In the genomic region with DNA sequence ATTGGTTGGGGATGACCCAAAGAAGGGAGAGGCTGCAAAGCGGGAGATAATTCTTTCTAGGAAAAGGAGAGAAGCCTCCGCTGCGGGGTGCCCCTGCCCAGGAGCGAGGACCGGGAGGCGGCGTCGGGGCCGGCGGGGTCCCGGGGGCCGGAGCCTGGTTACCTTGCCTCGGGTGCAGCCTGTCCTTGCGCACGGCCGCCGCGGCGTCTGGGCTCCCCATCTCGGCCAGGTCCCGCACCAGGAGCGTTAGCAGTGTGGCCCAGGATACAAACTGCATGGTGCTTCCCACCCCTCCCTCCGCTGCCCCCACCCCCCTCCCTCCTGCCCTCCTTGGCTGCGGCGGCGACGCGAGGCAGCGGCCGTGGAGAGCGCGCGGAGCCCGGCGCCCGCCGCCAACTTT, we compare ENCODE assay signal across 11 cellular contexts. TPM values are rescaled to one million over a fixed set of nuclear protein-coding genes. Genes with fewer than 3 reads are reported as not detected.
DNase-seq lines count a peak whose midpoint lies in the region; ATAC-seq, FAIRE-seq and TF ChIP-seq lines count a peak whose summit lies in the region.
"Had no signal": no experiment of that assay in that cellular context is flagged by ENCODE, and none has a peak within 500 bp of the region (broad histone marks: within the 10 kb centered on the region; RNA-seq: fewer than 3 reads in every experiment).

No MANE protein-coding gene starts in this region.

- TF ChIP-seq CTCF in HEK293 (tag by site-specific recombination; IDR thresholded peaks at IDR 0.05) (no peak), colonic mucosa (IDR thresholded peaks at IDR 0.05) (no peak), HepG2 (CRISPR knock-in tag; IDR thresholded peaks at IDR 0.05) (no peak), smooth muscle cell (IDR thresholded peaks at IDR 0.05; ENCODE audit: borderline replicate concordance, insufficient read depth, poor library complexity, severe bottlenecking) (no peak)

- no peak for TF ChIP-seq RAD21 in HepG2 (CRISPR knock-in tag; IDR thresholded peaks at IDR 0.05)

- peak overlapping the region; percentile 55 for H3K4me3 ChIP-seq in HEK293 (ENCODE audit: low read depth, low read length)
- peak overlapping the region; percentile 52 for H3K4me3 ChIP-seq in colonic mucosa
- H3K4me3 ChIP-seq in HepG2 (replicated peaks in 1 of 3; ENCODE audit: insufficient read depth in 1 of 3, low read depth in 2 of 3, low read length in 3 of 3): no peak overlapping the region; a peak in 1 of 6 replicates
- peak overlapping the region; percentile 72 for H3K4me3 ChIP-seq in smooth muscle cell

- H3K27me3 ChIP-seq in colonic mucosa (no peaks in the 10 kb centered on the region), HepG2 (ENCODE audit: control insufficient read depth in 1 of 2, insufficient read depth in 2 of 2, low read length in 2 of 2) (peaks cover 8 to 45% of the 10 kb centered on the region in 2 experiments; a peak in 4 of 5 replicates), smooth muscle cell (ENCODE audit: low read depth) (no peaks in the 10 kb centered on the region)

- H3K27ac ChIP-seq in HEK293 (ENCODE audit: extremely low read depth, low read depth, low read length) (peak overlapping the region; percentile 56; the same call in 1 of the 2 replicates), colonic mucosa (peak overlapping the region; percentile 92), HepG2 (ENCODE audit: extremely low read length, insufficient read depth, low read length) (no peak overlapping the region), smooth muscle cell (ENCODE audit: low read depth) (peak overlapping the region; percentile 95)

- CTCF ChIA-PET in HEK293 (lab: Yijun Ruan, JAX) (no interaction called here), HepG2 (lab: Yijun Ruan, JAX; ENCODE audit: low intra/inter-chr PET ratio, low total read pairs) (no interaction called here)

- H3K9ac ChIP-seq in colonic mucosa (ENCODE audit: low read depth in 2 of 2, low read length in 2 of 2): peak overlapping the region; percentile 62 to 85
- no peak overlapping the region for H3K9ac ChIP-seq in HepG2 (ENCODE audit: insufficient read depth, low read depth, low read length)
- peak overlapping the region; percentile 74 for H3K9ac ChIP-seq in smooth muscle cell (ENCODE audit: low read depth)

- TF ChIP-seq EP300 in HepG2 (IDR thresholded peaks at IDR 0.05; ENCODE audit: low read depth in 2 of 2, low read length in 2 of 2): no peak
- no peak for TF ChIP-seq EP300 in HepG2 (CRISPR knock-in tag; IDR thresholded peaks at IDR 0.05; ENCODE audit: borderline replicate concordance)

- H4K20me1 ChIP-seq in HepG2 (ENCODE audit: insufficient read depth, low read length) (no peaks in the 10 kb centered on the region), smooth muscle cell (ENCODE audit: low read depth) (peaks cover 16% of the 10 kb centered on the region)

- H2AFZ ChIP-seq in HepG2 (ENCODE audit: low read length) (no peak overlapping the region), smooth muscle cell (ENCODE audit: low read depth) (peak overlapping the region; percentile 63)

- BruUV-seq in HepG2 (replicated peaks; lab: Mats Ljungman, UMichigan): no TSS peak

- H3K79me2 ChIP-seq in HepG2 (ENCODE audit: insufficient read depth, low read length) (no peaks in the 10 kb centered on the region), smooth muscle cell (ENCODE audit: low read depth) (peaks cover 40% of the 10 kb centered on the region)

- in situ Hi-C loops in HepG2 (cut with HindIII; ENCODE audit: extremely low pct_ligation_motif_present, low pct_unique_long_range_greater_than_20kb): no loop called here

- H3K4me2 ChIP-seq in HepG2 (ENCODE audit: low read depth, low read length) (no peak overlapping the region), smooth muscle cell (peak overlapping the region; percentile 90)

- peaks cover 8% of the 10 kb centered on the region for H3F3A ChIP-seq in smooth muscle cell (ENCODE audit: low read depth)

- POLR2A ChIA-PET in HEK293 (lab: Yijun Ruan, JAX) (no interaction called here), HepG2 (lab: Yijun Ruan, JAX) (no interaction called here)

- intact Hi-C loops in colonic mucosa (cut with DNase I): loop anchor here (10.0 kb wide), 1 partner anchor 153 kb away; no protein-coding TSS in a partner anchor
- intact Hi-C loops in HepG2 (cut with micrococcal nuclease; ENCODE audit: unreplicated experiment): no loop called here

- WGBS in HepG2 (ENCODE audit: low lambda C conversion rate): 0% methylated on average over 1 of the region's 37 CpGs
- 1% methylated on average over 13 of the region's 37 CpGs for WGBS in smooth muscle cell (ENCODE audit: low lambda C conversion rate)

- FAIRE-seq in HepG2 (lab: Jason Lieb, UNC): no peak
- FAIRE-seq: frontal cortex had no signal

- no peak for TF ChIP-seq POLR2A in HepG2 (IDR thresholded peaks at IDR 0.05; ENCODE audit: insufficient read depth in 1 of 2, low read depth in 2 of 2, low read length in 2 of 2)

- DNase-seq in colonic mucosa (peak; percentile 18), HepG2 (ENCODE audit: low spot score) (no peak), smooth muscle cell (lab: John Stamatoyannopoulos, UW; ENCODE audit: unreplicated experiment) (no peak), occipital lobe (lab: John Stamatoyannopoulos, UW) (no peak), OCI-M2 (lab: John Stamatoyannopoulos, UW; ENCODE audit: unreplicated experiment) (no peak), Kasumi-1 (lab: John Stamatoyannopoulos, UW) (no peak)
- DNase-seq: Karpas-422 had no signal

- H3K4me1 ChIP-seq in HEK293 (ENCODE audit: control insufficient read depth, insufficient read depth, low read length) (no peaks in the 10 kb centered on the region), colonic mucosa (no peaks in the 10 kb centered on the region), HepG2 (ENCODE audit: insufficient read depth, low read length) (0 out of 2 replicates have a peak, but pooled peaks cover 17% of the 10 kb centered on the region), smooth muscle cell (ENCODE audit: low read depth) (peaks cover 16% of the 10 kb centered on the region)

- H3K36me3 ChIP-seq in HEK293 (ENCODE audit: control insufficient read depth in 2 of 2, insufficient read depth in 1 of 2, low read length in 2 of 2) (no peaks in the 10 kb centered on the region), colonic mucosa (no peaks in the 10 kb centered on the region), HepG2 (replicated peaks in 1 of 2; ENCODE audit: control insufficient read depth in 1 of 2, insufficient read depth in 2 of 2, low read length in 2 of 2) (no peaks in the 10 kb centered on the region), smooth muscle cell (ENCODE audit: low read depth) (no peaks in the 10 kb centered on the region)

- H3K9me3 ChIP-seq in HEK293 (ENCODE audit: control insufficient read depth, insufficient read depth, low read depth, low read length) (no peaks in the 10 kb centered on the region), colonic mucosa (no peaks in the 10 kb centered on the region), HepG2 (ENCODE audit: low read length) (no peaks in the 10 kb centered on the region), smooth muscle cell (replicated peaks; ENCODE audit: low read depth) (no peaks in the 10 kb centered on the region)

- ATAC-seq in HepG2 (peak; percentile 9; the same call in 2 of the 3 replicates), GM19324 (IDR thresholded peaks at IDR 0.05; ENCODE audit: low FRiP score, unreplicated experiment) (no peak)

TF ChIP-seq in HepG2, 621 proteins besides CTCF, POLR2A, EP300 and RAD21 (continues in another document):
- TF ChIP-seq ZBTB1 (CRISPR knock-in tag; IDR thresholded peaks at IDR 0.05; ENCODE audit: borderline replicate concordance): no peak
- no peak for TF ChIP-seq SCMH1 (CRISPR knock-in tag; IDR thresholded peaks at IDR 0.05; ENCODE audit: borderline replicate concordance)
- TF ChIP-seq, protein P1, sequence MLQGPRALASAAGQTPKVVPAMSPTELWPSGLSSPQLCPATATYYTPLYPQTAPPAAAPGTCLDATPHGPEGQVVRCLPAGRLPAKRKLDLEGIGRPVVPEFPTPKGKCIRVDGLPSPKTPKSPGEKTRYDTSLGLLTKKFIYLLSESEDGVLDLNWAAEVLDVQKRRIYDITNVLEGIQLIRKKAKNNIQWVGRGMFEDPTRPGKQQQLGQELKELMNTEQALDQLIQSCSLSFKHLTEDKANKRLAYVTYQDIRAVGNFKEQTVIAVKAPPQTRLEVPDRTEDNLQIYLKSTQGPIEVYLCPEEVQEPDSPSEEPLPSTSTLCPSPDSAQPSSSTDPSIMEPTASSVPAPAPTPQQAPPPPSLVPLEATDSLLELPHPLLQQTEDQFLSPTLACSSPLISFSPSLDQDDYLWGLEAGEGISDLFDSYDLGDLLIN (CRISPR knock-in tag; IDR thresholded peaks at IDR 0.05; ENCODE audit: borderline replicate concordance): no peak

RNA-seq across cellular contexts. Expression of a gene that starts 0.4 kb away (rescaled TPM):
- total RNA-seq in colonic mucosa (10 to 100 TPM in 1 of 2 donors, 1 to 10 TPM in 1; 4.4 to 14.3 TPM), HepG2 (2016; rRNA removed; fragmentation: Illumina TruSeq; extraction: Trizol) (0.02 TPM in 1 of 2 replicates, not detected in the other), smooth muscle cell (66.6 and 68.0 TPM in 2 replicates), occipital lobe (17.3 TPM)
- not detected in 2 replicates for total RNA-seq in HepG2 (2016; cell fraction: cytosol; rRNA removed; fragmentation: Illumina TruSeq; extraction: Trizol; ENCODE audit: low read depth)
- total RNA-seq in HepG2 (2016; cell fraction: insoluble cytoplasmic fraction; rRNA removed; fragmentation: Illumina TruSeq; extraction: Trizol): 0.06 TPM in 1 of 2 replicates, not detected in the other
- total RNA-seq in HepG2 (2016; cell fraction: membrane; rRNA removed; fragmentation: Illumina TruSeq; extraction: Trizol): not detected in 2 replicates
- total RNA-seq in HepG2 (2016; cell fraction: nucleus; rRNA removed; fragmentation: Illumina TruSeq; extraction: Trizol): 0.12 TPM in 1 of 2 replicates, not detected in the other
- polyA plus RNA-seq in HepG2 (2011; rRNA removed) (0.09 TPM in 1 of 2 replicates, not detected in the other), smooth muscle cell (18.7 and 19.9 TPM in 2 replicates)
- polyA plus RNA-seq in HepG2 (2011; cell fraction: cytosol; rRNA removed): 0.01 TPM in 1 of 2 replicates, not detected in the other
- 0.02 and 0.05 TPM in 2 replicates for polyA plus RNA-seq in HepG2 (2011; cell fraction: nucleus; rRNA removed)
- 0.08 TPM in 1 of 2 replicates, not detected in the other for polyA plus RNA-seq in HepG2 (2012)
- polyA plus RNA-seq in HepG2 (2016; cell fraction: cytosol; fragmentation: Illumina TruSeq; extraction: Trizol; ENCODE audit: low read depth): not detected in 2 replicates
- not detected in 2 replicates for polyA plus RNA-seq in HepG2 (2016; cell fraction: insoluble cytoplasmic fraction; fragmentation: Illumina TruSeq; extraction: Trizol; ENCODE audit: low read depth)
- not detected in 2 replicates for polyA plus RNA-seq in HepG2 (2016; cell fraction: membrane; fragmentation: Illumina TruSeq; extraction: Trizol; ENCODE audit: low read depth)
- polyA plus RNA-seq in HepG2 (2016; cell fraction: nucleus; fragmentation: Illumina TruSeq; extraction: Trizol; ENCODE audit: insufficient read depth, low read depth): not detected in 2 replicates
- not detected in 2 replicates for polyA minus RNA-seq in HepG2 (2011; rRNA and poly(A)+ RNA removed; ENCODE audit: low replicate concordance)
- polyA minus RNA-seq in HepG2 (2011; cell fraction: cytosol; rRNA and poly(A)+ RNA removed): not detected in 2 replicates
- polyA minus RNA-seq in HepG2 (2011; cell fraction: nucleus; rRNA and poly(A)+ RNA removed): 0.13 and 0.25 TPM in 2 replicates
- total RNA-seq: G401 had no signal

Comparison
In these comparisons a context has a peak if more than half of its experiments do, and no peak if none do; other contexts are left out.
1. H3K4me3 ChIP-seq: peak in HEK293 (single experiment), colonic mucosa (single experiment) and smooth muscle cell (single experiment); none in HepG2 (0 of 3).
2. RNA of a gene that starts 0.4 kb away (total RNA-seq): 66.6 to 68.0 TPM in smooth muscle cell, 17.3 TPM in occipital lobe (single experiment) and 4.4 to 14.3 TPM in colonic mucosa; 0.02 to 0.12 TPM in HepG2; every median in the first group is over 4 times any median in the second.